8 cellular contexts compared by ENCODE assay signal in the genomic region with DNA sequence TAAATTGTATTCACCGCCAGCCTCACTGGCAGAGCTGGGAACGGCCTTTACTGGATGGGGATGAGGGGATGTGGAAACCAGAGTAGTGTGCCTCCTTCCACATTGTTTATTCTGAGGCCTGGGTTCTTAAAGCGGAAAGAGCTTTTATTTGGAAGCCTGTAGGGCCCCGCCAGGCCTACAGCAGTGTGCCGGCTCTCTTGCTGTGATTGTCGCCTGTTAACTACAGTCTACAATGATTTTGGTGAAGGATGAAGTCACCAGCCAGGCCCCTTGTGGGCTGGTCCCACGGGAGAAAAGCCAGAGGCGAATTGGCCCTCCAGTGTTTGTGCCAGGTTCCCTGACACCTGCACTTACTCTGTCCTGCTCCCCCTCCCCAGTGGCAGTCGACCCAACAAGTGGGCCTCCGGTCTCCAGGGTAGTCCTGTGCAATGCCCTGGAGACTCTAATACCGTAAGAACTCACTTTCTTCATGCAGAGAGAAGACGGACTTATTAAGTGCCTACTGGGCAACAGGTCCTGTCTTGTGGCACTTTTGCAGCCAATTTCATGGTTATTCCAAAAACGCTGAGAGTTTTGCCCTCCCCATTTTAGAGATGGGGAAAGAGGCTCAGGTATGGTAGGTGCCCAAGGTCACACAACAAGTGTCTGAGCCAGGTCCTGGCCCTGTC. TPM values are rescaled to one million over a fixed set of nuclear protein-coding genes. Genes with fewer than 3 reads are reported as not detected.
DNase-seq lines count a peak whose midpoint lies in the region; ATAC-seq and TF ChIP-seq lines count a peak whose summit lies in the region.

No MANE protein-coding gene starts in this region.

- H3K4me1 Mint-ChIP-seq in endodermal cell: peaks cover 6% of the 10 kb centered on the region
- peaks cover 5 to 63% (median 12%) of the 10 kb centered on the region in 7 donors for H3K4me1 Mint-ChIP-seq in naive thymus-derived CD4-positive, alpha-beta T cell

- H3K27ac Mint-ChIP-seq in endodermal cell: no peak overlapping the region
- H3K27ac Mint-ChIP-seq in naive thymus-derived CD4-positive, alpha-beta T cell: peak overlapping the region in 3 of 9 donors; percentile 25 to 67 (median 38)

- peak overlapping the region; percentile 93 for H3K4me2 ChIP-seq in BLaER1

- WGBS in endodermal cell (ENCODE audit: insufficient coverage in 1 of 2, insufficient read length in 1 of 2), 2 experiments: 53 to 58% methylated on average over 12 to 13 of the region's 13 CpGs

- peak overlapping the region; percentile 55 for H3K4me3 Mint-ChIP-seq in endodermal cell
- H3K4me3 Mint-ChIP-seq in naive thymus-derived CD4-positive, alpha-beta T cell: peak overlapping the region; percentile 36 to 92 (median 62)

- intact Hi-C loops in naive thymus-derived CD4-positive, alpha-beta T cell (cut with micrococcal nuclease): loop anchor here (2.0 to 5.0 kb wide), 11 partner anchors 21 to 1254 kb away; partner anchors contain the start of genes BMAL1 (in 1 of the 2), TEAD1 (in 1 of the 2), USP47 (in 1 of the 2) and ZBED5 (in 1 of the 2)

- H3K27me3 ChIP-seq in BLaER1 (0 out of 2 replicates have a peak, but pooled peaks cover 6% of the 10 kb centered on the region), endodermal cell (ENCODE audit: control insufficient read depth, insufficient read depth, low read length, poor library complexity, severe bottlenecking) (peaks cover 74% of the 10 kb centered on the region), WERI-Rb-1 (ENCODE audit: insufficient read depth, low read depth, severe bottlenecking) (no peaks in the 10 kb centered on the region)
- H3K27me3 ChIP-seq in naive thymus-derived CD4-positive, alpha-beta T cell (ENCODE audit: control insufficient read depth in 2 of 2, insufficient read depth in 2 of 2, low read length in 2 of 2): no peaks in the 10 kb centered on the region

- H4K20me1 ChIP-seq in BLaER1: no peaks in the 10 kb centered on the region

- H3K4me3 ChIP-seq in BLaER1: peak overlapping the region; percentile 63; the same call in 1 of the 2 replicates
- peak overlapping the region; percentile 81 for H3K4me3 ChIP-seq in endodermal cell (ENCODE audit: low read length)
- no peak overlapping the region for H3K4me3 ChIP-seq in naive thymus-derived CD4-positive, alpha-beta T cell (ENCODE audit: low read length)
- H3K4me3 ChIP-seq in WERI-Rb-1 (ENCODE audit: low read depth, low read length): no peak overlapping the region

- H3K27me3 Mint-ChIP-seq in endodermal cell (ENCODE audit: insufficient read depth): peaks cover 70% of the 10 kb centered on the region
- H3K27me3 Mint-ChIP-seq in naive thymus-derived CD4-positive, alpha-beta T cell: no peaks in the 10 kb centered on the region

- H3K9ac ChIP-seq in BLaER1: no peak overlapping the region
- H3K9ac ChIP-seq in endodermal cell (ENCODE audit: extremely low read depth, low read length, poor library complexity, severe bottlenecking): no peak overlapping the region

- H3K36me3 ChIP-seq in BLaER1 (no peaks in the 10 kb centered on the region), endodermal cell (ENCODE audit: control insufficient read depth, insufficient read depth, low read length) (no peaks in the 10 kb centered on the region), WERI-Rb-1 (no peaks in the 10 kb centered on the region)
- no peaks in the 10 kb centered on the region for H3K36me3 ChIP-seq in naive thymus-derived CD4-positive, alpha-beta T cell (ENCODE audit: control insufficient read depth in 2 of 3, insufficient read depth in 3 of 3, low read length in 3 of 3)

- DNase-seq in NCI-H1436 (lab: John Stamatoyannopoulos, UW) (peak; percentile 56), endodermal cell (no peak), WERI-Rb-1 (no peak), SK-N-DZ (ENCODE audit: low spot score) (no peak), COR-L47 (lab: John Stamatoyannopoulos, UW) (no peak)
- no peak for DNase-seq in naive thymus-derived CD4-positive, alpha-beta T cell

- ATAC-seq in naive thymus-derived CD4-positive, alpha-beta T cell: no peak
- no peak for ATAC-seq in GM21447 (IDR thresholded peaks at IDR 0.05; ENCODE audit: unreplicated experiment)

- CTCF ChIA-PET in naive thymus-derived CD4-positive, alpha-beta T cell (lab: Charles Lee): no interaction called here

- TF ChIP-seq CTCF in endodermal cell (conservative IDR thresholded peaks at IDR 0.05) (no peak), WERI-Rb-1 (IDR thresholded peaks at IDR 0.05; ENCODE audit: low read depth, low read length) (no peak)

- POLR2A ChIA-PET in naive thymus-derived CD4-positive, alpha-beta T cell (lab: Charles Lee): no interaction called here

- H3K9me3 ChIP-seq in BLaER1: no peaks in the 10 kb centered on the region
- H3K9me3 ChIP-seq in endodermal cell (ENCODE audit: control insufficient read depth, low read length): no peaks in the 10 kb centered on the region
- no peaks in the 10 kb centered on the region for H3K9me3 ChIP-seq in naive thymus-derived CD4-positive, alpha-beta T cell (ENCODE audit: control insufficient read depth in 2 of 3, low read length in 3 of 3)
- no peaks in the 10 kb centered on the region for H3K9me3 ChIP-seq in WERI-Rb-1 (ENCODE audit: severe bottlenecking)

- H3K36me3 Mint-ChIP-seq in endodermal cell (ENCODE audit: low read depth): no peaks in the 10 kb centered on the region
- H3K36me3 Mint-ChIP-seq in naive thymus-derived CD4-positive, alpha-beta T cell: peaks cover 0 to 6% (median 0%) of the 10 kb centered on the region in 5 donors

- H3K9me3 Mint-ChIP-seq in endodermal cell: no peaks in the 10 kb centered on the region
- no peaks in the 10 kb centered on the region for H3K9me3 Mint-ChIP-seq in naive thymus-derived CD4-positive, alpha-beta T cell

- H3K4me1 ChIP-seq in BLaER1 (peaks cover 24% of the 10 kb centered on the region), endodermal cell (ENCODE audit: control insufficient read depth, insufficient read depth, low read length) (no peaks in the 10 kb centered on the region)
- H3K4me1 ChIP-seq in naive thymus-derived CD4-positive, alpha-beta T cell (ENCODE audit: control insufficient read depth in 2 of 2, insufficient read depth in 2 of 2, low read length in 2 of 2): peaks cover 0 to 21% of the 10 kb centered on the region in 2 donors

- H3K27ac ChIP-seq in BLaER1 (no peak overlapping the region), endodermal cell (ENCODE audit: low read depth, low read length) (no peak overlapping the region), WERI-Rb-1 (no peak overlapping the region)
- no peak overlapping the region for H3K27ac ChIP-seq in naive thymus-derived CD4-positive, alpha-beta T cell (ENCODE audit: low read depth, low read length)

RNA-seq across cellular contexts. Expression of gene MICAL2, which starts 1.2 kb away (rescaled TPM):
- total RNA-seq in endodermal cell: 1 to 10 TPM; 1.5 to 1.9 TPM
- polyA plus RNA-seq in endodermal cell (2013, experiment 1 of 2): 2.2 TPM
- 3.8 TPM for polyA plus RNA-seq in endodermal cell (2013, experiment 2 of 2)
- 100 to 1,000 TPM in 1 of 5 experiments, 10 to 100 TPM in 2, 1 to 10 TPM in 2; 5.8 to 112 (median 13.4) TPM for total RNA-seq in naive thymus-derived CD4-positive, alpha-beta T cell
- 1 to 10 TPM; 1.1 to 2.6 TPM for polyA plus RNA-seq in naive thymus-derived CD4-positive, alpha-beta T cell
- polyA plus RNA-seq in SK-N-DZ (2014; cell fraction: cytosol; rRNA removed): 1.8 and 2.1 TPM in 2 replicates
- polyA plus RNA-seq in SK-N-DZ (2014; cell fraction: nucleus; rRNA removed): 1.2 and 3.2 TPM in 2 replicates

Comparison
In these comparisons a context has a peak if more than half of its experiments do, and no peak if none do; other contexts are left out.
1. H3K4me3 ChIP-seq: peak in BLaER1 (single experiment) and endodermal cell (single experiment); none in naive thymus-derived CD4-positive, alpha-beta T cell (single experiment) and WERI-Rb-1 (single experiment).